7 cellular contexts compared by ENCODE assay signal in the genomic region with DNA sequence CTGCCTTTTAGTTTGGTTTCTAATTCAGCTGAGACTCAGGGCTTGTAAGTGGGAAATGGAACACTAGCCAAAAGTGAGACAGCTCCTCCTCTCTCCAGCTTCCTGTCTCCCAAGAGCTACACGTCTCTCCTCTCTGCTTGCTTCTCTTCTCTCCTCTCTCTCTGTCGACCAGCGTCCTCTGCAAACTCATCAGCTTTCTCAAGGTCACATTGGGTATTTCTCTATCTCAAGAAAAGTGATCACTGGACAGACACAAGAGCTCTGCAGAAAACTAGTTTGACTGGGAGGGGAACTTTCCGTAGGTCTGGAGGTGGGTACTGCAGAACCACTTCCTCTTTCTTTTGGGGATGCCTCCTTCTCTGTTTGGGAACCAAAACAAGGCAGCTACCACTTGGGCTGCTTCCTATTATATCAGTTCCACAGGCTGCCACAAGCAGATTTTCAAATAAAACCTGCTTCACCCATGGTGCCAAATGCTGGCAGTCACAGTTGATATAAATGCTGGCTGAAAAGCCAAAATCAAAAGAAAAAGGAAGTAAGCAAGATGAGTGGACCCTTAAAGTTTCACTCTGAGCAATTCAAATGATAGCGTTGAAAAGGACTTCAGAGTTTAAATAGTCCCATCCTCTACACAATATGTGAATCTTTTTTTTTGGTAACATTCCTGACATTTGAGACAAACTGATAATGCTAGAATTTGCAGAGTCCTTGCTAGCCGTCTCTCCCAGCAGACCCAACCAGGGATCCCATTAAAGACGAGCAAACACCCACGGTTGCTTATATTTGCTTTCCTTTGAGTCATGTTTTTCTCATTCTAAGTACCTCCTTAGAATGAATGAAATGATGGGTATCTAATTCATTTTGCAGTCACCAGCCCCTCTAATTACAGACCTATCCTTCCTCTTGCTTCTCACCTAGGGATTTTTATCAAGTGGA. TPM values are rescaled to one million over a fixed set of nuclear protein-coding genes. Genes with fewer than 3 reads are reported as not detected.
DNase-seq lines count a peak whose midpoint lies in the region; ATAC-seq, FAIRE-seq and TF ChIP-seq lines count a peak whose summit lies in the region.

No MANE protein-coding gene starts in this region.

- POLR2A ChIA-PET in IMR-90 (lab: Charles Lee; ENCODE audit: unreplicated experiment): interaction anchor here (0.5 kb wide), 1 partner anchor 48 kb away, joined by 3 read pairs; no protein-coding TSS in a partner anchor
- POLR2A ChIA-PET in A673 (lab: Charles Lee; ENCODE audit: low non-redundant PET): no interaction called here

- peak overlapping the region; percentile 74 for H4K91ac ChIP-seq in IMR-90 (ENCODE audit: insufficient read depth, low read depth, low read length)

- no peaks in the 10 kb centered on the region for H3K36me3 ChIP-seq in IMR-90 (ENCODE audit: control insufficient read depth, insufficient read depth, low read length)
- no peaks in the 10 kb centered on the region for H3K36me3 ChIP-seq in ascending aorta
- H3K36me3 ChIP-seq in mucosa of descending colon (ENCODE audit: low read depth): no peaks in the 10 kb centered on the region
- H3K36me3 ChIP-seq in A673 (ENCODE audit: insufficient read depth, low read length, poor library complexity, severe bottlenecking): no peaks in the 10 kb centered on the region

- peak overlapping the region; percentile 23; the same call in 1 of the 2 replicates for H2AK5ac ChIP-seq in IMR-90 (ENCODE audit: low read depth, low read length)

- H3K27ac ChIP-seq in IMR-90 (ENCODE audit: insufficient read depth, low read length) (peak overlapping the region; percentile 60; the same call in 1 of the 2 replicates), ascending aorta (peak overlapping the region; percentile 55 to 64), A673 (ENCODE audit: low read depth, low read length, poor library complexity, severe bottlenecking) (no peak overlapping the region)

- peak overlapping the region; percentile 73; the same call in 1 of the 2 replicates for H3K56ac ChIP-seq in IMR-90 (ENCODE audit: extremely low read depth, insufficient read depth, low read length)

- H3K79me1 ChIP-seq in IMR-90 (ENCODE audit: low read depth in 1 of 2, low read length in 2 of 2): peaks cover 0 to 8% of the 10 kb centered on the region in 2 experiments; a peak in 1 of 4 replicates

- peak overlapping the region; percentile 12 for H2AK9ac ChIP-seq in IMR-90 (replicated peaks; ENCODE audit: low read depth, low read length, poor library complexity)

- DNase-seq in GM12891 (ENCODE audit: insufficient read length, low spot score) (peak; percentile 39), IMR-90 (peak; percentile 65), ascending aorta (ENCODE audit: low spot score in 2 of 2) (no peak), mucosa of descending colon (peak in 1 of 3 donors; percentile 9), HPDE6-E6E7 (ENCODE audit: extremely low spot score) (no peak), A673 (ENCODE audit: low spot score) (no peak)

- ATAC-seq in GM21447 (IDR thresholded peaks at IDR 0.05; ENCODE audit: unreplicated experiment): peak; percentile 96
- ATAC-seq in IMR-90 (ENCODE audit: low read depth): peak; percentile 65
- ATAC-seq in mucosa of descending colon: peak; percentile 61

- peak overlapping the region; percentile 95 for H3K18ac ChIP-seq in IMR-90 (ENCODE audit: low read depth, low read length)

- intact Hi-C loops in IMR-90 (cut with micrococcal nuclease) (no loop called here), ascending aorta (cut with DNase I) (no loop called here), mucosa of descending colon (cut with DNase I, micrococcal nuclease) (no loop called here), A673 (cut with micrococcal nuclease; ENCODE audit: unreplicated experiment) (no loop called here)

- peak overlapping the region; percentile 85; the same call in 1 of the 3 replicates for H2BK15ac ChIP-seq in IMR-90 (ENCODE audit: low read depth, low read length)

- H3K4me2 ChIP-seq in IMR-90 (ENCODE audit: low read depth, low read length): peak overlapping the region; percentile 96

- peak overlapping the region; percentile 69 for H3K23ac ChIP-seq in IMR-90 (ENCODE audit: low read depth, low read length)

- H3K4me1 ChIP-seq in IMR-90 (ENCODE audit: control insufficient read depth, insufficient read depth, low read length) (peaks cover 5% of the 10 kb centered on the region), ascending aorta (peaks cover 3 to 10% of the 10 kb centered on the region in 2 donors), mucosa of descending colon (ENCODE audit: low read depth) (no peaks in the 10 kb centered on the region), A673 (ENCODE audit: insufficient read depth, low read length, poor library complexity, severe bottlenecking) (no peaks in the 10 kb centered on the region)

- BruUV-seq in IMR-90 (replicated peaks; lab: Mats Ljungman, UMichigan) (no TSS peak), A673 (replicated peaks; lab: Mats Ljungman, UMichigan) (no TSS peak)

- H3K9me1 ChIP-seq in IMR-90 (ENCODE audit: insufficient read depth, low read length): peaks cover 4% of the 10 kb centered on the region; the same call in 1 of the 2 replicates

- no peaks in the 10 kb centered on the region for H3K27me3 ChIP-seq in IMR-90 (ENCODE audit: control insufficient read depth, insufficient read depth, low read length)
- H3K27me3 ChIP-seq in ascending aorta: no peaks in the 10 kb centered on the region
- no peaks in the 10 kb centered on the region for H3K27me3 ChIP-seq in A673 (replicated peaks; ENCODE audit: insufficient read depth, low read depth, low read length, poor library complexity)

- H3K9ac ChIP-seq in IMR-90 (ENCODE audit: low read depth, low read length): peak overlapping the region; percentile 34

- no peak for TF ChIP-seq RAD21 in IMR-90 (IDR thresholded peaks at IDR 0.05; ENCODE audit: low read length)

- WGBS in IMR-90 (ENCODE audit: extremely low coverage in 2 of 2, insufficient read length in 1 of 2), 2 experiments: no CpG with 5 or more reads among the region's 8 CpGs

- H2BK5ac ChIP-seq in IMR-90 (ENCODE audit: low read depth, low read length, poor library complexity, severe bottlenecking): peak overlapping the region; percentile 87

- H3K9me3 ChIP-seq in IMR-90 (ENCODE audit: control insufficient read depth, insufficient read depth, low read length) (no peaks in the 10 kb centered on the region), ascending aorta (no peaks in the 10 kb centered on the region), mucosa of descending colon (no peaks in the 10 kb centered on the region), A673 (ENCODE audit: low read depth, low read length, poor library complexity, severe bottlenecking) (no peaks in the 10 kb centered on the region)

- dilution Hi-C loops in IMR-90 (cut with HindIII; ENCODE audit: low sequenced_read_pairs, unreplicated experiment): no loop called here

- TF ChIP-seq CTCF in IMR-90 (conservative IDR thresholded peaks at IDR 0.05; ENCODE audit: low read depth, low read length): no peak
- no peak for TF ChIP-seq CTCF in ascending aorta (IDR thresholded peaks at IDR 0.05)
- no peak for TF ChIP-seq CTCF in mucosa of descending colon (IDR thresholded peaks at IDR 0.05)
- no peak for TF ChIP-seq CTCF in A673 (conservative IDR thresholded peaks at IDR 0.05; ENCODE audit: low read depth, low read length)

- peak overlapping the region; percentile 70 for H2BK120ac ChIP-seq in IMR-90 (ENCODE audit: low read depth, low read length)

- H4K5ac ChIP-seq in IMR-90 (ENCODE audit: low read depth, low read length): peak overlapping the region; percentile 90

- TF ChIP-seq POLR2A in GM12891 (IDR thresholded peaks at IDR 0.05; ENCODE audit: low read depth, low read length) (no peak), IMR-90 (IDR thresholded peaks at IDR 0.05; ENCODE audit: low read depth, low read length) (no peak)

- CTCF ChIA-PET in IMR-90 (lab: Yijun Ruan, JAX): interaction anchor here (0.6 to 1.4 kb wide), 2 partner anchors 35 to 518 kb away, joined by 3 to 4 read pairs; no protein-coding TSS in a partner anchor
- CTCF ChIA-PET in A673 (lab: Charles Lee): no interaction called here

- H2BK20ac ChIP-seq in IMR-90 (ENCODE audit: low read depth, low read length): peak overlapping the region; percentile 27

- H3K14ac ChIP-seq in IMR-90 (replicated peaks; ENCODE audit: low read depth, low read length): peak overlapping the region; percentile 15

- H3K4me3 ChIP-seq in IMR-90 (ENCODE audit: insufficient read depth, low read depth, low read length) (peak overlapping the region; percentile 41; the same call in 1 of the 2 replicates), ascending aorta (peak overlapping the region; percentile 22 to 45), mucosa of descending colon (no peak overlapping the region), A673 (ENCODE audit: low read depth, low read length, poor library complexity, severe bottlenecking) (no peak overlapping the region)

- in situ Hi-C loops in IMR-90 (cut with MboI; ENCODE audit: low sequenced_read_pairs): no loop called here

- peak overlapping the region; percentile 27 to 98 for H4K8ac ChIP-seq in IMR-90 (ENCODE audit: low read depth in 2 of 2, low read length in 2 of 2)

- H4K20me1 ChIP-seq in IMR-90 (ENCODE audit: insufficient read depth, low read length): no peaks in the 10 kb centered on the region

- peak overlapping the region; percentile 77 for H3K4ac ChIP-seq in IMR-90 (ENCODE audit: low read depth, low read length)

- peak overlapping the region; percentile 91 for H2AFZ ChIP-seq in IMR-90 (replicated peaks; ENCODE audit: low read length, poor library complexity)

- FAIRE-seq in GM12891 (lab: Jason Lieb, UNC): peak; percentile 88

TF ChIP-seq in GM12891, 5 proteins besides CTCF, POLR2A, EP300 and RAD21:
- peak; percentile 99 for TF ChIP-seq SPI1 (IDR thresholded peaks at IDR 0.05; ENCODE audit: low read depth, low read length)
- no peak for TF ChIP-seq PAX5 (IDR thresholded peaks at IDR 0.05; ENCODE audit: insufficient read depth, low read length, severe bottlenecking)

TF ChIP-seq in IMR-90, 13 proteins besides CTCF, POLR2A, EP300 and RAD21 (continues in another document):
- TF ChIP-seq CEBPB (IDR thresholded peaks at IDR 0.05; ENCODE audit: low read depth, low read length): no peak
- no peak for TF ChIP-seq RFX5 (IDR thresholded peaks at IDR 0.05; ENCODE audit: low read depth, low read length)
- no peak for TF ChIP-seq SMC3 (IDR thresholded peaks at IDR 0.05; ENCODE audit: low read depth, low read length)

RNA-seq across cellular contexts. Expression of gene DYNC1LI1, which starts 7.2 kb away (rescaled TPM):
- polyA plus RNA-seq in GM12891 (2012; ENCODE audit: low read depth, missing spikeins): 17.1 TPM
- total RNA-seq in IMR-90 (2012; rRNA removed) (30.8 and 45.0 TPM in 2 replicates), ascending aorta (22.1 TPM), mucosa of descending colon (10 to 100 TPM; 16.7 to 26.5 (median 19.9) TPM), A673 (2021) (66.5 and 73.1 TPM in 2 replicates)
- 22.8 and 25.2 TPM in 2 replicates for polyA plus RNA-seq in IMR-90 (2012; rRNA removed)
- 9.4 and 19.1 TPM in 2 replicates for polyA plus RNA-seq in IMR-90 (2012; cell fraction: cytosol; rRNA removed)
- polyA plus RNA-seq in IMR-90 (2012; cell fraction: nucleus; rRNA removed; ENCODE audit: low replicate concordance): 6.9 and 11.9 TPM in 2 replicates

Comparison
In these comparisons a context has a peak if more than half of its experiments do, and no peak if none do; other contexts are left out.
1. DNase-seq: peak in GM12891 (single experiment) and IMR-90 (single experiment); none in ascending aorta (0 of 2), HPDE6-E6E7 (single experiment) and A673 (single experiment).
2. H3K4me3 ChIP-seq: peak in IMR-90 (single experiment) and ascending aorta (2 of 2); none in mucosa of descending colon (single experiment) and A673 (single experiment).
3. Peak in every context shown above with its lines, with median percentiles within 50 percentile points of each other: ATAC-seq.